In genomic region chr10:132097609-132098377, GRCh38 we compare ENCODE assay signal across 28 cellular contexts. TPM values are rescaled to one million over a fixed set of nuclear protein-coding genes. Genes with fewer than 3 reads are reported as not detected.
"Had no signal": no experiment of that assay in that cellular context is flagged by ENCODE, and none has a peak within 500 bp of the region (broad histone marks: within the 10 kb centered on the region; RNA-seq: fewer than 3 reads in every experiment).

No MANE protein-coding gene starts in this region.

- H3K4me3 ChIP-seq: colonic mucosa, lung, mucosa of descending colon, pancreas, smooth muscle cell, thoracic aorta, tibial nerve, upper lobe of right lung, uterus had no signal

- H3K9me3 Mint-ChIP-seq: natural killer cell treated with Interleukin-12 subunit alpha and Interleukin-12 subunit beta and Interleukin-15 and Interleukin-18, amount 100 ng/mL, for 72 hours; neural crest cell; stimulated activated effector memory CD8-positive, alpha-beta T cell treated with anti-CD3 and anti-CD28 coated beads, Interleukin-12 subunit alpha, Interleukin-12 subunit beta, amount 100 ng/mL, for 72 hours had no signal

- H3K27ac Mint-ChIP-seq: memory B cell; mesothelial cell of epicardium; natural killer cell treated with Interleukin-12 subunit alpha and Interleukin-12 subunit beta and Interleukin-15 and Interleukin-18, amount 100 ng/mL, for 72 hours; progenitor cell of endocrine pancreas; stimulated activated effector memory CD8-positive, alpha-beta T cell treated with anti-CD3 and anti-CD28 coated beads, Interleukin-12 subunit alpha, Interleukin-12 subunit beta, amount 100 ng/mL, for 72 hours had no signal

- H3K4me1 ChIP-seq: colonic mucosa, pancreas, tibial nerve, upper lobe of right lung, uterus had no signal

- ATAC-seq: left lobe of liver; mucosa of descending colon; natural killer cell treated with Interleukin-12 subunit alpha and Interleukin-12 subunit beta and Interleukin-15 and Interleukin-18, amount 100 ng/mL, for 72 hours; pancreas; sciatic nerve; stimulated activated effector memory CD8-positive, alpha-beta T cell treated with anti-CD3 and anti-CD28 coated beads, Interleukin-12 subunit alpha, Interleukin-12 subunit beta, amount 100 ng/mL, for 72 hours; stimulated activated naive CD8-positive, alpha-beta T cell treated with anti-CD3 and anti-CD28 coated beads, Interleukin-15, Interleukin-2, amounts not matched to agents 100 U/mL and 50 U/mL, for 24 hours; upper lobe of right lung had no signal

- H3K27me3 ChIP-seq: colonic mucosa, pancreas, tibial nerve, uterus had no signal

- FAIRE-seq: endometrium, frontal cortex, kidney, pancreas had no signal

- DNase-seq: colonic mucosa; dermis blood vessel endothelial cell; effector memory CD4-positive, alpha-beta T cell; mucosa of descending colon; naive B cell; pancreas; stimulated activated CD4-positive, alpha-beta T cell treated with anti-CD3 and anti-CD28 coated beads, Interleukin-12 subunit alpha, Interleukin-12 subunit beta, amount 100 ng/mL, for 4 hours; stimulated activated CD4-positive, alpha-beta T cell treated with anti-CD3 and anti-CD28 coated beads, Interleukin-1b, Interleukin-23, amount 100 ng/mL, for 48 hours; stimulated activated CD4-positive, alpha-beta T cell treated with anti-CD3 and anti-CD28 coated beads, Interleukin-4, amount 100 ng/mL, for 1 hour; stimulated activated naive CD8-positive, alpha-beta T cell treated with anti-CD3 and anti-CD28 coated beads, Interleukin-15, Interleukin-2, amounts not matched to agents 100 U/mL and 50 U/mL, for 24 hours; upper lobe of right lung; uterus had no signal

- H3K9me3 ChIP-seq: colonic mucosa, mucosa of descending colon, neutrophil, pancreas, thoracic aorta, upper lobe of right lung, uterus had no signal

- H3K36me3 Mint-ChIP-seq: memory B cell; mesothelial cell of epicardium; naive B cell; natural killer cell treated with Interleukin-12 subunit alpha and Interleukin-12 subunit beta and Interleukin-15 and Interleukin-18, amount 100 ng/mL, for 72 hours; stimulated activated effector memory CD8-positive, alpha-beta T cell treated with anti-CD3 and anti-CD28 coated beads, Interleukin-12 subunit alpha, Interleukin-12 subunit beta, amount 100 ng/mL, for 72 hours had no signal

- H3K4me1 Mint-ChIP-seq: memory B cell, mesothelial cell of epicardium, naive B cell, neural crest cell had no signal

- H3K4me2 ChIP-seq: smooth muscle cell had no signal

- H3K36me3 ChIP-seq: colonic mucosa, neutrophil, pancreas, thoracic aorta, tibial nerve, upper lobe of right lung, uterus had no signal

- H3K27ac ChIP-seq: colonic mucosa, neutrophil, pancreas, thoracic aorta, tibial nerve, upper lobe of right lung, uterus had no signal

- H3K4me3 Mint-ChIP-seq: memory B cell; mesothelial cell of epicardium; natural killer cell treated with Interleukin-12 subunit alpha and Interleukin-12 subunit beta and Interleukin-15 and Interleukin-18, amount 100 ng/mL, for 72 hours; neural crest cell; stimulated activated effector memory CD8-positive, alpha-beta T cell treated with anti-CD3 and anti-CD28 coated beads, Interleukin-12 subunit alpha, Interleukin-12 subunit beta, amount 100 ng/mL, for 72 hours had no signal

RNA-seq across cellular contexts. Expression of gene JAKMIP3, which starts 32.0 kb away (rescaled TPM):
- total RNA-seq: dermis blood vessel endothelial cell, smooth muscle cell had no signal
